Comparison of ENCODE assay signal across 8 cellular contexts in genomic region chr3:142888484-142889262, GRCh38. TPM values are rescaled to one million over a fixed set of nuclear protein-coding genes. Genes with fewer than 3 reads are reported as not detected.
DNase-seq lines count a peak whose midpoint lies in the region; ATAC-seq, FAIRE-seq and TF ChIP-seq lines count a peak whose summit lies in the region.

Gene PCOLCE2, minus strand, starts transcription at chr3:142889083. Its CDS starts 187 bp downstream, at chr3:142888896.

- peaks cover 0 to 40% (median 4%) of the 10 kb centered on the region in 12 donors for H3K4me1 ChIP-seq in heart left ventricle
- peaks cover 6 to 8% of the 10 kb centered on the region in 2 experiments for H3K4me1 ChIP-seq in trophoblast cell (ENCODE audit: control insufficient read depth in 1 of 2, insufficient read depth in 2 of 2, low read length in 2 of 2)

- DNase-seq in A172 (ENCODE audit: low spot score) (peak; percentile 13), GM12891 (ENCODE audit: insufficient read length, low spot score) (peak; percentile 40), NCI-H2171 treated with DMSO at 0.1 percent for 48 hours (lab: John Stamatoyannopoulos, UW) (peak; percentile 80), heart left ventricle (peak; percentile 18 to 70 (median 57)), trophoblast cell (peak; percentile 25 to 53), GM19239 (ENCODE audit: insufficient read length, low spot score) (no peak), HT-29 (ENCODE audit: low spot score) (no peak)
- DNase-seq in activated naive CD4-positive, alpha-beta T cell treated with anti-CD3 and anti-CD28 coated beads, Interleukin-2, amount 50 U/mL, for 16 hours = peak; percentile 25

- H2BK12ac ChIP-seq in trophoblast cell (ENCODE audit: low read length) = no peak within 1 kb of the TSS

- peak in 1 of 12 donors; percentile 10 for TF ChIP-seq CTCF in heart left ventricle (IDR thresholded peaks at IDR 0.05)

- peak within 1 kb of the TSS; percentile 49 for H3K9ac ChIP-seq in trophoblast cell (ENCODE audit: low read length)

- 0 to 2% (median 1%) methylated on average over 12 to 80 of the region's 80 CpGs for WGBS in heart left ventricle, 4 donors
- no CpG with 5 or more reads among the region's 80 CpGs for WGBS in trophoblast cell (ENCODE audit: extremely low coverage, insufficient coverage, insufficient read length)

- H3K27me3 ChIP-seq in heart left ventricle (peaks cover 0 to 32% (median 0%) of the 10 kb centered on the region in 9 donors), trophoblast cell (ENCODE audit: insufficient read depth, low read length) (no peaks in the 10 kb centered on the region)

- no peak within 1 kb of the TSS for H2BK120ac ChIP-seq in trophoblast cell (ENCODE audit: insufficient read depth, low read length, poor library complexity)

- no peak for TF ChIP-seq POLR2A in GM12891 (IDR thresholded peaks at IDR 0.05; ENCODE audit: low read depth, low read length)
- TF ChIP-seq POLR2A in heart left ventricle (IDR thresholded peaks at IDR 0.05) = no peak

- peak within 1 kb of the TSS; percentile 66 to 90 (median 74) for H3K27ac ChIP-seq in heart left ventricle
- H3K27ac ChIP-seq in trophoblast cell (ENCODE audit: low read depth, low read length) = no peak within 1 kb of the TSS

- H4K12ac ChIP-seq in trophoblast cell (ENCODE audit: low read depth, low read length) = peak within 1 kb of the TSS; percentile 3

- H3K4me3 ChIP-seq in heart left ventricle = peak within 1 kb of the TSS; percentile 44 to 83 (median 72)
- peak within 1 kb of the TSS; percentile 79 for H3K4me3 ChIP-seq in trophoblast cell (ENCODE audit: low read depth, low read length)

- no peak within 1 kb of the TSS for H3K18ac ChIP-seq in trophoblast cell (ENCODE audit: low read length)

- intact Hi-C loops in heart left ventricle (cut with DNase I) = no loop called here

- peak within 1 kb of the TSS; percentile 8 for H4K8ac ChIP-seq in trophoblast cell (ENCODE audit: low read depth, low read length)

- H3K79me2 ChIP-seq in trophoblast cell (ENCODE audit: control insufficient read depth, insufficient read depth, low read length, poor library complexity) = no peaks in the 10 kb centered on the region

- no peak within 1 kb of the TSS for H3K4ac ChIP-seq in trophoblast cell (ENCODE audit: low read depth, low read length)

- H2BK5ac ChIP-seq in trophoblast cell (ENCODE audit: low read depth, low read length, poor library complexity) = no peak within 1 kb of the TSS

- ATAC-seq in heart left ventricle = peak; percentile 39 to 83 (median 74)

- H2AK5ac ChIP-seq in trophoblast cell (ENCODE audit: low read length) = no peak within 1 kb of the TSS

- peaks cover 2% of the 10 kb centered on the region for H3K79me1 ChIP-seq in trophoblast cell (ENCODE audit: low read length)

- no peak for FAIRE-seq in GM12891 (lab: Jason Lieb, UNC)
- FAIRE-seq in GM19239 (lab: Jason Lieb, UNC) = no peak

- H4K91ac ChIP-seq in trophoblast cell (ENCODE audit: low read depth, low read length) = peak within 1 kb of the TSS; percentile 29

- no peak within 1 kb of the TSS for H3K23ac ChIP-seq in trophoblast cell (ENCODE audit: low read length)

- no peaks in the 10 kb centered on the region for H3K9me3 ChIP-seq in heart left ventricle
- peaks cover 3% of the 10 kb centered on the region for H3K9me3 ChIP-seq in trophoblast cell (ENCODE audit: insufficient read depth, low read depth, low read length)

- H2AFZ ChIP-seq in trophoblast cell (ENCODE audit: insufficient read depth, low read length, poor library complexity) = peak within 1 kb of the TSS; percentile 47

- peak within 1 kb of the TSS; percentile 99 for H3K4me2 ChIP-seq in trophoblast cell (ENCODE audit: low read length)

- H3K36me3 ChIP-seq in heart left ventricle (no peaks in the 10 kb centered on the region), trophoblast cell (ENCODE audit: control insufficient read depth in 1 of 2, insufficient read depth in 2 of 2, low read length in 2 of 2) (no peaks in the 10 kb centered on the region)

- peak within 1 kb of the TSS; percentile 4 for H3K14ac ChIP-seq in trophoblast cell (ENCODE audit: low read length)

TF ChIP-seq in GM12891, 5 proteins besides CTCF, POLR2A, EP300 and RAD21:
- TF ChIP-seq POU2F2 (IDR thresholded peaks at IDR 0.05; ENCODE audit: low read depth, low read length) (no peak), TAF1 (IDR thresholded peaks at IDR 0.05; ENCODE audit: low read depth, low read length) (no peak), PAX5 (IDR thresholded peaks at IDR 0.05; ENCODE audit: insufficient read depth, low read length, severe bottlenecking) (no peak), SPI1 (IDR thresholded peaks at IDR 0.05; ENCODE audit: low read depth, low read length) (no peak), POLR2AphosphoS5 (IDR thresholded peaks at IDR 0.05; ENCODE audit: low read depth, low read length) (no peak)

RNA-seq across cellular contexts. Expression of gene PCOLCE2, which starts in this region (rescaled TPM):
- total RNA-seq in A172 (2014; rRNA removed; shearing (Covaris generic)) = 6.7 and 22.9 TPM in 2 replicates
- 0.22 TPM for polyA plus RNA-seq in GM12891 (2012; ENCODE audit: low read depth, missing spikeins)
- total RNA-seq in heart left ventricle = 100 to 1,000 TPM in 2 of 9 donors, 10 to 100 TPM in 7; 49.2 to 152 (median 70.7) TPM
- 10 to 100 TPM; 47.5 to 60.1 TPM for polyA plus RNA-seq in heart left ventricle
- polyA plus RNA-seq in trophoblast cell (2013) = 1.5 and 2.2 TPM in 2 replicates
- 4.9 and 6.2 TPM in 2 replicates for total RNA-seq in HT-29 (2014; rRNA removed; shearing (Covaris generic))

Comparison
In these comparisons a context has a peak if more than half of its experiments do, and no peak if none do; other contexts are left out.
1. DNase-seq: peak in A172 (single experiment), GM12891 (single experiment), NCI-H2171 treated with DMSO at 0.1 percent for 48 hours (single experiment), activated naive CD4-positive, alpha-beta T cell treated with anti-CD3 and anti-CD28 coated beads, Interleukin-2, amount 50 U/mL, for 16 hours (single experiment), heart left ventricle (5 of 5) and trophoblast cell (2 of 2); none in GM19239 (single experiment) and HT-29 (single experiment).